Comparison of ENCODE assay signal across 11 cellular contexts in the genomic region with DNA sequence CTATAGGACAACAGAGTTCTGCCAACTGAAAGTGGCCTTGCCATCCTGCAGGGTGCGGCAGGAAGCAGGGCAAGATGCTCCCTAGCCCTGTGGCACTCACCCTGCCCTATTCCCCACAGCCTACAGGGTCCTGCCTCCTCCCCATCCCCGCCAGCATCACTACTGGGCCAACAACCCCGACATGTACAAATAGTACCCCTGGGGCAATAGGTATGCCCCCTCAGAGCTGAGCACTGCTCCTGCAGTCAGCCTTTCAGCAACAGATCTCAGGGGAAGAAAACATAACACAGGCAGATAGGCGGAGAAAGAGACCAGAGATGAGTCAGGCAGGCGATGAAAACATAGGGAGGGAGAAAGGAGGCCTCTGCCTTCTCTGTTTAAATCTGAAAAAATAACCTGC.
DNase-seq lines count a peak whose midpoint lies in the region; ATAC-seq, FAIRE-seq and TF ChIP-seq lines count a peak whose summit lies in the region.
"Had no signal": no experiment of that assay in that cellular context is flagged by ENCODE, and none has a peak within 500 bp of the region (broad histone marks: within the 10 kb centered on the region; RNA-seq: fewer than 3 reads in every experiment).

No MANE protein-coding gene starts in this region.

- H3K27ac ChIP-seq in left ventricle myocardium inferior (replicated peaks) = no peak overlapping the region
- peak overlapping the region; percentile 30 for H3K27ac ChIP-seq in keratinocyte (ENCODE audit: control insufficient read depth, insufficient read depth, low read length)

- ATAC-seq in Right ventricle myocardium superior (ENCODE audit: poor library complexity) = peak; percentile 51
- ATAC-seq in GM18873 (IDR thresholded peaks at IDR 0.05; ENCODE audit: low FRiP score, unreplicated experiment) = no peak
- no peak for ATAC-seq in GM18870 (IDR thresholded peaks at IDR 0.05; ENCODE audit: unreplicated experiment)
- no peak for ATAC-seq in naive thymus-derived CD8-positive, alpha-beta T cell

- FAIRE-seq in bronchial epithelial cell (lab: Jason Lieb, UNC) = no peak
- FAIRE-seq in keratinocyte (lab: Jason Lieb, UNC) = no peak

- H3K4me2 ChIP-seq in keratinocyte (ENCODE audit: control insufficient read depth, extremely low read depth, insufficient read depth, low read depth, low read length) = peak overlapping the region; percentile 22

- H3K36me3 Mint-ChIP-seq in naive thymus-derived CD8-positive, alpha-beta T cell = peaks cover 2 to 6% (median 6%) of the 10 kb centered on the region in 3 donors

- dilution Hi-C loops in keratinocyte (cut with MboI; ENCODE audit: extremely low pct_ligation_motif_present, low sequenced_read_pairs) = no loop called here

- H3K4me1 ChIP-seq in left ventricle myocardium inferior (peaks cover 22% of the 10 kb centered on the region), keratinocyte (ENCODE audit: control insufficient read depth, extremely low read depth, insufficient read depth, low read length) (peaks cover 28% of the 10 kb centered on the region)

- no peaks in the 10 kb centered on the region for H3K36me3 ChIP-seq in left ventricle myocardium inferior
- no peaks in the 10 kb centered on the region for H3K36me3 ChIP-seq in bronchial epithelial cell (ENCODE audit: control insufficient read depth, insufficient read depth, low read length)
- H3K36me3 ChIP-seq in keratinocyte (ENCODE audit: control insufficient read depth in 2 of 2, extremely low read depth in 1 of 2, insufficient read depth in 2 of 2, low read length in 2 of 2) = no peaks in the 10 kb centered on the region
- H3K36me3 ChIP-seq: HAP-1 had no signal

- peaks cover 12 to 23% (median 17%) of the 10 kb centered on the region in 4 donors for H3K4me1 Mint-ChIP-seq in naive thymus-derived CD8-positive, alpha-beta T cell

- TF ChIP-seq CTCF in left ventricle myocardium inferior (IDR thresholded peaks at IDR 0.05; ENCODE audit: borderline replicate concordance) = no peak
- no peak for TF ChIP-seq CTCF in bronchial epithelial cell (IDR thresholded peaks at IDR 0.05; ENCODE audit: insufficient read depth, low read length, severe bottlenecking)
- peak in 1 of 3 experiments; percentile 10 for TF ChIP-seq CTCF in keratinocyte (optimal IDR thresholded peaks at IDR 0.05 in 1 of 3, IDR thresholded peaks at IDR 0.05 in 1 of 3, conservative IDR thresholded peaks at IDR 0.05 in 1 of 3; ENCODE audit: extremely low read depth in 1 of 3, insufficient read depth in 2 of 3, low read length in 3 of 3)

- no peak overlapping the region for H3K9ac ChIP-seq in keratinocyte (ENCODE audit: control insufficient read depth, extremely low read depth, insufficient read depth, low read length)

- intact Hi-C loops in Right ventricle myocardium superior (cut with DNase I) = no loop called here
- intact Hi-C loops in left ventricle myocardium inferior (cut with micrococcal nuclease) = no loop called here

- H3K4me3 Mint-ChIP-seq in naive thymus-derived CD8-positive, alpha-beta T cell = peak overlapping the region in 1 of 10 donors; percentile 41

- H3K27me3 ChIP-seq in left ventricle myocardium inferior (ENCODE audit: low read depth) = no peaks in the 10 kb centered on the region
- H3K27me3 ChIP-seq in bronchial epithelial cell (ENCODE audit: control insufficient read depth, insufficient read depth, low read length) = no peaks in the 10 kb centered on the region
- H3K27me3 ChIP-seq in keratinocyte (ENCODE audit: control insufficient read depth, extremely low read depth, insufficient read depth, low read length) = no peaks in the 10 kb centered on the region

- no peak overlapping the region for H3K4me3 ChIP-seq in left ventricle myocardium inferior
- H3K4me3 ChIP-seq in bronchial epithelial cell (ENCODE audit: low read depth, low read length) = no peak overlapping the region
- no peak overlapping the region for H3K4me3 ChIP-seq in keratinocyte (ENCODE audit: control insufficient read depth in 2 of 3, extremely low read depth in 1 of 3, insufficient read depth in 2 of 3, low read depth in 1 of 3, low read length in 3 of 3)
- H3K4me3 ChIP-seq: HAP-1 had no signal

- no peaks in the 10 kb centered on the region for H3K27me3 Mint-ChIP-seq in naive thymus-derived CD8-positive, alpha-beta T cell

- peaks cover 5% of the 10 kb centered on the region for H3K79me2 ChIP-seq in keratinocyte (ENCODE audit: control insufficient read depth, insufficient read depth, low read length)

- no peak overlapping the region for H2AFZ ChIP-seq in keratinocyte (ENCODE audit: control insufficient read depth, low read length)

- H3K9me3 ChIP-seq in left ventricle myocardium inferior (replicated peaks) (peaks cover 11% of the 10 kb centered on the region), keratinocyte (ENCODE audit: control insufficient read depth, low read depth, low read length) (no peaks in the 10 kb centered on the region)

- H4K20me1 ChIP-seq in keratinocyte (ENCODE audit: control insufficient read depth, extremely low read depth, insufficient read depth, low read length) = no peaks in the 10 kb centered on the region

- peak overlapping the region in 2 of 10 donors; percentile 37 to 77 for H3K27ac Mint-ChIP-seq in naive thymus-derived CD8-positive, alpha-beta T cell

- peaks cover 0 to 10% (median 8%) of the 10 kb centered on the region in 9 donors for H3K9me3 Mint-ChIP-seq in naive thymus-derived CD8-positive, alpha-beta T cell

- DNase-seq in Right ventricle myocardium superior (no peak), left ventricle myocardium inferior (no peak), bronchial epithelial cell (ENCODE audit: low read depth) (peak; percentile 49), keratinocyte (ENCODE audit: low read depth, low spot score) (no peak), ecto neural progenitor cell (ENCODE audit: low spot score) (no peak)
- no peak for DNase-seq in naive thymus-derived CD8-positive, alpha-beta T cell
- DNase-seq: activated T-cell treated with anti-CD3 and anti-CD28 coated beads, Interleukin-2, amount 50 U/mL, for 1 hour; T-helper 1 cell had no signal

- POLR2A ChIA-PET in naive thymus-derived CD8-positive, alpha-beta T cell (lab: Charles Lee) = no interaction called here

- H3K9me1 ChIP-seq in keratinocyte (ENCODE audit: control insufficient read depth, extremely low read depth, insufficient read depth, low read length) = no peaks in the 10 kb centered on the region
